ENCODE assay signal across 10 cellular contexts in genomic region chr12:57096748-57097553, GRCh38. TPM values are rescaled to one million over a fixed set of nuclear protein-coding genes. Genes with fewer than 3 reads are reported as not detected.
DNase-seq lines count a peak whose midpoint lies in the region; ATAC-seq, FAIRE-seq and TF ChIP-seq lines count a peak whose summit lies in the region.
"Had no signal": no experiment of that assay in that cellular context is flagged by ENCODE, and none has a peak within 500 bp of the region (broad histone marks: within the 10 kb centered on the region; RNA-seq: fewer than 3 reads in every experiment).

No MANE protein-coding gene starts in this region.

- DNase-seq in activated naive CD4-positive, alpha-beta T cell treated with anti-CD3 and anti-CD28 coated beads, Interleukin-2, amount 10 ng/mL, durations not matched to agents 7 days and 5 days, result no peak
- no peak for DNase-seq in activated naive CD4-positive, alpha-beta T cell treated with Interleukin-2 at 50 U/mL for 16 hours
- no peak for DNase-seq in activated B cell treated with CpG ODN at 0.5 μM for 24 hours
- DNase-seq in islet precursor cell, result peak; percentile 54
- no peak for DNase-seq in tibial artery
- no peak for DNase-seq in NCI-H526 treated with DMSO at 0.1 percent for 48 hours (lab: John Stamatoyannopoulos, UW)
- no peak for DNase-seq in sigmoid colon
- no peak for DNase-seq in GM19239 (ENCODE audit: insufficient read length, low spot score)

- H3K9me3 ChIP-seq in tibial artery (no peaks in the 10 kb centered on the region), sigmoid colon (no peaks in the 10 kb centered on the region)
- H3K9me3 ChIP-seq: MG63 had no signal

- H3K9me3 Mint-ChIP-seq in activated naive CD4-positive, alpha-beta T cell treated with anti-CD3 and anti-CD28 coated beads, Interleukin-2, amount 10 ng/mL, durations not matched to agents 7 days and 5 days, result no peaks in the 10 kb centered on the region
- no peaks in the 10 kb centered on the region for H3K9me3 Mint-ChIP-seq in activated B cell treated with CpG ODN at 0.5 μM for 24 hours

- H3K36me3 ChIP-seq in tibial artery, result peaks cover 73 to 92% (median 86%) of the 10 kb centered on the region in 3 donors
- H3K36me3 ChIP-seq in sigmoid colon, result peaks cover 39 to 91% (median 52%) of the 10 kb centered on the region in 4 donors

- no peak for TF ChIP-seq POLR2A in sigmoid colon (IDR thresholded peaks at IDR 0.05)

- TF ChIP-seq CTCF in activated B cell treated with CpG ODN at 0.5 μM for 24 hours (IDR thresholded peaks at IDR 0.05), result no peak
- TF ChIP-seq CTCF in tibial artery (IDR thresholded peaks at IDR 0.05), result no peak
- TF ChIP-seq CTCF in sigmoid colon (IDR thresholded peaks at IDR 0.05), result no peak

- peaks cover 67% of the 10 kb centered on the region for H3K4me1 Mint-ChIP-seq in activated naive CD4-positive, alpha-beta T cell treated with anti-CD3 and anti-CD28 coated beads, Interleukin-2, amount 10 ng/mL, durations not matched to agents 7 days and 5 days
- peaks cover 54% of the 10 kb centered on the region for H3K4me1 Mint-ChIP-seq in activated B cell treated with CpG ODN at 0.5 μM for 24 hours

- H3K36me3 Mint-ChIP-seq in activated naive CD4-positive, alpha-beta T cell treated with anti-CD3 and anti-CD28 coated beads, Interleukin-2, amount 10 ng/mL, durations not matched to agents 7 days and 5 days, result peaks cover 53% of the 10 kb centered on the region
- H3K36me3 Mint-ChIP-seq in activated B cell treated with CpG ODN at 0.5 μM for 24 hours (ENCODE audit: low read depth), result peaks cover 86% of the 10 kb centered on the region

- POLR2A ChIA-PET in activated B cell treated with CpG ODN at 0.5 μM for 24 hours (lab: Charles Lee), result interaction anchor here (0.8 to 17.0 kb wide), 4 partner anchors 3 to 31 kb away, joined by 3 to 692 read pairs (median 514); partner anchors contain the start of genes LRP1, NAB2, NEMP1 and STAT6

- H3K4me3 ChIP-seq in tibial artery, result no peak overlapping the region
- no peak overlapping the region for H3K4me3 ChIP-seq in sigmoid colon
- H3K4me3 ChIP-seq: MG63 had no signal

- intact Hi-C loops in activated B cell treated with CpG ODN at 0.5 μM for 24 hours (cut with micrococcal nuclease), result no loop called here
- intact Hi-C loops in tibial artery (cut with DNase I; ENCODE audit: low total_unique reads), result no loop called here
- intact Hi-C loops in sigmoid colon (cut with DNase I), result no loop called here

- H3K27me3 ChIP-seq in tibial artery (no peaks in the 10 kb centered on the region), sigmoid colon (no peaks in the 10 kb centered on the region)
- H3K27me3 ChIP-seq: MG63 had no signal

- ATAC-seq in activated B cell treated with CpG ODN at 0.5 μM for 24 hours (ENCODE audit: low read depth), result no peak

- H3K4me1 ChIP-seq in tibial artery (peaks cover 0 to 41% (median 28%) of the 10 kb centered on the region in 4 donors), sigmoid colon (peaks cover 0 to 40% (median 32%) of the 10 kb centered on the region in 4 donors)

- WGBS in sigmoid colon, 2 donors, result 83 to 88% methylated on average over 8 of the region's 8 CpGs

- CTCF ChIA-PET in activated naive CD4-positive, alpha-beta T cell treated with anti-CD3 and anti-CD28 coated beads, Interleukin-2, amount 10 ng/mL, durations not matched to agents 7 days and 5 days (lab: Charles Lee), result interaction anchor here (1.0 to 10.4 kb wide), 4 partner anchors 14 to 28 kb away, joined by 3 to 100 read pairs (median 6); partner anchors contain the start of gene STAT6
- CTCF ChIA-PET in activated B cell treated with CpG ODN at 0.5 μM for 24 hours (lab: Charles Lee), result interaction anchor here (1.0 to 10.6 kb wide), 3 partner anchors 10 to 28 kb away, joined by 3 to 102 read pairs (median 18); no protein-coding TSS in a partner anchor

- no peak for TF ChIP-seq EP300 in sigmoid colon (IDR thresholded peaks at IDR 0.05)

- peak overlapping the region; percentile 50 for H3K27ac Mint-ChIP-seq in activated naive CD4-positive, alpha-beta T cell treated with anti-CD3 and anti-CD28 coated beads, Interleukin-2, amount 10 ng/mL, durations not matched to agents 7 days and 5 days
- peak overlapping the region; percentile 63 for H3K27ac Mint-ChIP-seq in activated B cell treated with CpG ODN at 0.5 μM for 24 hours

- peak overlapping the region; percentile 12 to 91 for H3K27ac ChIP-seq in tibial artery
- peak overlapping the region in 2 of 4 donors; percentile 25 to 39 for H3K27ac ChIP-seq in sigmoid colon

- FAIRE-seq in GM19239 (lab: Jason Lieb, UNC), result no peak

- no peak overlapping the region for H3K4me3 Mint-ChIP-seq in activated naive CD4-positive, alpha-beta T cell treated with anti-CD3 and anti-CD28 coated beads, Interleukin-2, amount 10 ng/mL, durations not matched to agents 7 days and 5 days
- no peak overlapping the region for H3K4me3 Mint-ChIP-seq in activated B cell treated with CpG ODN at 0.5 μM for 24 hours

- H3K27me3 Mint-ChIP-seq in activated naive CD4-positive, alpha-beta T cell treated with anti-CD3 and anti-CD28 coated beads, Interleukin-2, amount 10 ng/mL, durations not matched to agents 7 days and 5 days, result no peaks in the 10 kb centered on the region
- H3K27me3 Mint-ChIP-seq in activated B cell treated with CpG ODN at 0.5 μM for 24 hours, result no peaks in the 10 kb centered on the region

RNA-seq across cellular contexts. Expression of gene NAB2, which starts 8.0 kb away (rescaled TPM):
- 20.4 and 22.1 TPM in 2 replicates for total RNA-seq in activated B cell treated with CpG ODN at 0.5 μM for 24 hours
- 10 to 100 TPM; 24.8 to 28.9 (median 27.4) TPM for total RNA-seq in sigmoid colon
- 1 to 10 TPM; 2.5 to 9.5 (median 5.4) TPM for polyA plus RNA-seq in sigmoid colon

RNA-seq across cellular contexts. Expression of gene STAT6, which starts 14.2 kb away (rescaled TPM):
- 635 and 745 TPM in 2 replicates for total RNA-seq in activated B cell treated with CpG ODN at 0.5 μM for 24 hours
- total RNA-seq in sigmoid colon, result 100 to 1,000 TPM; 105 to 163 (median 113) TPM
- 100 to 1,000 TPM in 2 of 3 donors, 10 to 100 TPM in 1; 66.1 to 210 (median 123) TPM for polyA plus RNA-seq in sigmoid colon

RNA-seq across cellular contexts. Expression of gene NEMP1, which starts 18.4 kb away (rescaled TPM):
- total RNA-seq in activated B cell treated with CpG ODN at 0.5 μM for 24 hours (23.0 and 27.6 TPM in 2 replicates), sigmoid colon (10 to 100 TPM; 11.5 to 13.6 (median 12.7) TPM)
- polyA plus RNA-seq in sigmoid colon, result 1 to 10 TPM in 1 of 3 donors, under 1 TPM in 2; 0.60 to 6.2 (median 0.92) TPM

RNA-seq across cellular contexts. Expression of gene LRP1, which starts 31.3 kb away (rescaled TPM):
- 0.56 and 0.95 TPM in 2 replicates for total RNA-seq in activated B cell treated with CpG ODN at 0.5 μM for 24 hours
- 100 to 1,000 TPM; 147 to 262 (median 204) TPM for total RNA-seq in sigmoid colon
- 10 to 100 TPM; 11.4 to 57.9 (median 14.1) TPM for polyA plus RNA-seq in sigmoid colon

RNA-seq across cellular contexts. Expression of gene MYO1A, which starts 47.0 kb away (rescaled TPM):
- total RNA-seq in activated B cell treated with CpG ODN at 0.5 μM for 24 hours (0.39 and 0.71 TPM in 2 replicates), sigmoid colon (1 to 10 TPM in 2 of 4 donors, under 1 TPM in 2; 0.71 to 7.2 (median 1.3) TPM)
- 100 to 1,000 TPM in 2 of 3 donors, 10 to 100 TPM in 1; 89.5 to 112 (median 103) TPM for polyA plus RNA-seq in sigmoid colon
- total RNA-seq: renal cortical epithelial cell had no signal
